Comparison of ENCODE assay signal across 26 cellular contexts in genomic region chr1:194813109-194813508, GRCh38.
A peak's percentile ranks its signal among the peaks of the same experiment; 100 is the strongest.
DNase-seq lines count a peak whose midpoint lies in the region; ATAC-seq, FAIRE-seq and TF ChIP-seq lines count a peak whose summit lies in the region.
"Had no signal": no experiment of that assay in that cellular context is flagged by ENCODE, and none has a peak within 500 bp of the region (broad histone marks: within the 10 kb centered on the region; RNA-seq: fewer than 3 reads in every experiment).

No MANE protein-coding gene starts in this region.

- no peak for FAIRE-seq in bronchial epithelial cell (lab: Jason Lieb, UNC)
- FAIRE-seq: astrocyte, GM18507, H1, pancreas, TTC549 had no signal

- no peak for TF ChIP-seq POLR2A in lower leg skin (IDR thresholded peaks at IDR 0.05)

- TF ChIP-seq CTCF in bronchial epithelial cell (IDR thresholded peaks at IDR 0.05; ENCODE audit: insufficient read depth, low read length, severe bottlenecking) = no peak
- TF ChIP-seq CTCF in lower leg skin (IDR thresholded peaks at IDR 0.05) = no peak

- no peak for ATAC-seq in HG02884 (IDR thresholded peaks at IDR 0.05; ENCODE audit: unreplicated experiment)
- ATAC-seq: activated naive CD8-positive, alpha-beta T cell treated with anti-CD3 and anti-CD28 coated beads, Interleukin-2, amount 50 U/mL, for 24 hours; activated T-cell treated with anti-CD3 and anti-CD28 coated beads, Interleukin-2, amount 50 U/mL, for 72 hours; effector memory CD8-positive, alpha-beta T cell; left colon; pancreas; SK-N-SH treated with all-trans-retinoic acid at 6 μM for 48 hours; stimulated activated memory B cell treated with anti-CD40 and anti-IgM and Interleukin-4, amounts not matched to agents 10 μg/mL and 1 μg/mL and 100 μg/mL, for 72 hours had no signal

- TF ChIP-seq EP300 in Ishikawa (IDR thresholded peaks at IDR 0.05; ENCODE audit: borderline replicate concordance) = no peak

- TF ChIP-seq RAD21 in Ishikawa (IDR thresholded peaks at IDR 0.05; ENCODE audit: low read depth) = no peak

- no peaks in the 10 kb centered on the region for H3K36me3 ChIP-seq in bronchial epithelial cell (ENCODE audit: control insufficient read depth, insufficient read depth, low read length)
- H3K36me3 ChIP-seq: neural progenitor cell, pancreas had no signal

- peak; percentile 0 for DNase-seq in NCI-H1105 (lab: John Stamatoyannopoulos, UW)
- no peak for DNase-seq in NCI-H1105 treated with DMSO at 0.1 percent for 48 hours (lab: John Stamatoyannopoulos, UW)
- peak; percentile 65 for DNase-seq in NCI-H510A (lab: John Stamatoyannopoulos, UW)
- DNase-seq in bronchial epithelial cell (ENCODE audit: low read depth) = peak; percentile 44
- DNase-seq in cerebellar nuclear complex (lab: John Stamatoyannopoulos, UW) = no peak
- no peak for DNase-seq in lower leg skin (ENCODE audit: low spot score in 2 of 2)
- DNase-seq: 8988T; activated CD4-positive, alpha-beta T cell treated with anti-CD3 and anti-CD28 coated beads, Interleukin-2, amount 50 U/mL, for 48 hours; activated naive CD8-positive, alpha-beta T cell treated with anti-CD3 and anti-CD28 coated beads, Interleukin-2, amount 50 U/mL, for 24 hours; activated T-cell treated with anti-CD3 and anti-CD28 coated beads, Interleukin-2, amount 50 U/mL, for 72 hours; caudate nucleus; effector memory CD8-positive, alpha-beta T cell; erythroblast; left colon; mesenchymal stem cell; NCI-H1436 treated with DMSO at 0.1 percent for 48 hours; pancreas had no signal

- no peaks in the 10 kb centered on the region for H3K27me3 ChIP-seq in bronchial epithelial cell (ENCODE audit: control insufficient read depth, insufficient read depth, low read length)
- H3K27me3 ChIP-seq: neural progenitor cell, pancreas had no signal

- H3K4me3 ChIP-seq in bronchial epithelial cell (ENCODE audit: low read depth, low read length) (no peak overlapping the region), lower leg skin (ENCODE audit: low read depth, poor library complexity, severe bottlenecking) (no peak overlapping the region)
- H3K4me3 ChIP-seq: neural progenitor cell, pancreas had no signal

- intact Hi-C loops in lower leg skin (cut with DNase I; ENCODE audit: low total_unique reads) = no loop called here

TF ChIP-seq in Ishikawa, 13 proteins besides CTCF, POLR2A, EP300 and RAD21:
- TF ChIP-seq CEBPB (IDR thresholded peaks at IDR 0.05) = peak; percentile 22; the same call in 1 of the 2 replicates
- no peak for TF ChIP-seq CREB1 (IDR thresholded peaks at IDR 0.05; ENCODE audit: low read depth)
- TF ChIP-seq TEAD4 (IDR thresholded peaks at IDR 0.05) = no peak
TF ChIP-seq in Ishikawa: peak in this region for 1.

Comparison
In these comparisons a context has a peak if more than half of its experiments do, and no peak if none do; other contexts are left out.
1. DNase-seq: peak in NCI-H1105 (single experiment), NCI-H510A (single experiment) and bronchial epithelial cell (single experiment); none in NCI-H1105 treated with DMSO at 0.1 percent for 48 hours (single experiment), cerebellar nuclear complex (0 of 2) and lower leg skin (0 of 2).